13 cellular contexts compared by ENCODE assay signal in the genomic region with DNA sequence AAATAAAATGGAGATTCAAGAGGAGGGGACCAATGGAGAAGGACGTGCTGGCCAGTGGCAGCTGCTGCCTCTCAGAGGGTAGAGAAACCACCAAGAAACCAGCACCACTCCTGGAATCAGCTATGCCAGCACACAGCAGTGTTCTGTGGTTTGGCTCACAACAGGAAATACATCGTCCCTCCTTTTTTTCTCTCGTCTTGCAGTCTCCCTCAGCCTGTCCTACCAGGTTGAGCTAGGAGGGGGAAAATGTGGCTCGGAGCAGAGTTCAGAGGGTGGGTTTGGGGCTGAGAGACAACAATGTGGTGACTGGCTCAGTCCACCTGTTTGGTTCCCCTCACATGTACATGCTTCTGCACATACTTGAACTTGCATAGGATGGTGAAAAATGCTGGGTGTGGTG. TPM values are rescaled to one million over a fixed set of nuclear protein-coding genes. Genes with fewer than 3 reads are reported as not detected.
DNase-seq lines count a peak whose midpoint lies in the region; FAIRE-seq and TF ChIP-seq lines count a peak whose summit lies in the region.
"Had no signal": no experiment of that assay in that cellular context is flagged by ENCODE, and none has a peak within 500 bp of the region (broad histone marks: within the 10 kb centered on the region; RNA-seq: fewer than 3 reads in every experiment).

No MANE protein-coding gene starts in this region.

- H3K36me3 ChIP-seq in CD4-positive, alpha-beta memory T cell (ENCODE audit: insufficient read depth, low read length) = peaks cover 9% of the 10 kb centered on the region
- H3K36me3 ChIP-seq in H7 (replicated peaks; ENCODE audit: control insufficient read depth, insufficient read depth, low read length) = peaks cover 13% of the 10 kb centered on the region
- peaks cover 0 to 31% (median 0%) of the 10 kb centered on the region in 3 donors for H3K36me3 ChIP-seq in tibial nerve

- no peaks in the 10 kb centered on the region for H3K9me3 Mint-ChIP-seq in CD4-positive, alpha-beta memory T cell
- H3K9me3 Mint-ChIP-seq: natural killer cell treated with Interleukin-12 subunit alpha and Interleukin-12 subunit beta and Interleukin-15 and Interleukin-18, amount 100 ng/mL, for 72 hours had no signal

- H3K27ac Mint-ChIP-seq in CD4-positive, alpha-beta memory T cell = peak overlapping the region in 6 of 7 donors; percentile 70 to 93 (median 86)
- H3K27ac Mint-ChIP-seq: natural killer cell treated with Interleukin-12 subunit alpha and Interleukin-12 subunit beta and Interleukin-15 and Interleukin-18, amount 100 ng/mL, for 72 hours had no signal

- CTCF ChIA-PET in CD4-positive, alpha-beta memory T cell (lab: Charles Lee; ENCODE audit: partially characterized antibody) = interaction anchor here (0.7 to 1.9 kb wide), 12 partner anchors 10 to 233 kb away, joined by 3 to 9 read pairs (median 4); partner anchors contain the start of gene MRPL58

- intact Hi-C loops in CD4-positive, alpha-beta memory T cell (cut with micrococcal nuclease) = no loop called here

- no peak for TF ChIP-seq CTCF in tibial nerve (IDR thresholded peaks at IDR 0.05)

- TF ChIP-seq POLR2A in tibial nerve (IDR thresholded peaks at IDR 0.05) (no peak), GM12891 (IDR thresholded peaks at IDR 0.05; ENCODE audit: low read depth, low read length) (no peak)

- H3K27me3 Mint-ChIP-seq in CD4-positive, alpha-beta memory T cell = no peaks in the 10 kb centered on the region
- H3K27me3 Mint-ChIP-seq: natural killer cell treated with Interleukin-12 subunit alpha and Interleukin-12 subunit beta and Interleukin-15 and Interleukin-18, amount 100 ng/mL, for 72 hours had no signal

- H3K9me3 ChIP-seq in CD4-positive, alpha-beta memory T cell (ENCODE audit: control insufficient read depth in 1 of 2, low read length in 2 of 2) = no peaks in the 10 kb centered on the region
- H3K9me3 ChIP-seq in tibial nerve = no peaks in the 10 kb centered on the region

- DNase-seq in CD4-positive, alpha-beta memory T cell = peak in 3 of 5 donors; percentile 32 to 48 (median 40)
- DNase-seq in H7 (peak; percentile 28), UCSD-AML1 (lab: John Stamatoyannopoulos, UW; ENCODE audit: unreplicated experiment) (peak; percentile 42), epidermal melanocyte (ENCODE audit: insufficient read length, low spot score) (peak; percentile 14), CD1c-positive myeloid dendritic cell (ENCODE audit: extremely low spot score) (no peak), tibial nerve (ENCODE audit: low spot score in 2 of 2) (no peak), GM12891 (ENCODE audit: insufficient read length, low spot score) (no peak)
- DNase-seq: dermis blood vessel endothelial cell, foreskin melanocyte, NCI-H1436 treated with DMSO at 0.1 percent for 48 hours, T-helper 9 cell had no signal

- H3K4me1 Mint-ChIP-seq in CD4-positive, alpha-beta memory T cell = peaks cover 15 to 38% (median 23%) of the 10 kb centered on the region in 4 donors

- peak overlapping the region; percentile 14 for H3K27ac ChIP-seq in CD4-positive, alpha-beta memory T cell (ENCODE audit: low read depth, low read length)
- no peak overlapping the region for H3K27ac ChIP-seq in tibial nerve

- POLR2A ChIA-PET in CD4-positive, alpha-beta memory T cell (lab: Charles Lee; ENCODE audit: partially characterized antibody) = interaction anchor here (0.6 to 2.2 kb wide), 17 partner anchors 8 to 194 kb away, joined by 3 to 12 read pairs (median 3); partner anchors contain the start of genes ARMC7, ATP5PD, CDR2L and GGA3

- H3K4me3 Mint-ChIP-seq in CD4-positive, alpha-beta memory T cell = peak overlapping the region in 7 of 8 donors; percentile 63 to 86 (median 76)
- H3K4me3 Mint-ChIP-seq: natural killer cell treated with Interleukin-12 subunit alpha and Interleukin-12 subunit beta and Interleukin-15 and Interleukin-18, amount 100 ng/mL, for 72 hours had no signal

- no peak for FAIRE-seq in GM12891 (lab: Jason Lieb, UNC)

- 67 to 76% methylated on average over 4 of the region's 4 CpGs for WGBS in tibial nerve, 2 donors

- H3K4me3 ChIP-seq in CD4-positive, alpha-beta memory T cell (ENCODE audit: low read length in 2 of 2) = no peak overlapping the region
- no peak overlapping the region for H3K4me3 ChIP-seq in H7 (ENCODE audit: insufficient read depth, low read depth, low read length)
- H3K4me3 ChIP-seq in tibial nerve = no peak overlapping the region
- H3K4me3 ChIP-seq: skin epidermis had no signal

- H3K36me3 Mint-ChIP-seq in CD4-positive, alpha-beta memory T cell = peaks cover 15 to 17% of the 10 kb centered on the region in 2 donors

- H3K27me3 ChIP-seq in CD4-positive, alpha-beta memory T cell (ENCODE audit: insufficient read depth, low read length) = no peaks in the 10 kb centered on the region
- H3K27me3 ChIP-seq in H7 (ENCODE audit: control insufficient read depth, insufficient read depth, low read length) (no peaks in the 10 kb centered on the region), tibial nerve (no peaks in the 10 kb centered on the region)

- no peak for TF ChIP-seq EP300 in tibial nerve (IDR thresholded peaks at IDR 0.05)

- peaks cover 21% of the 10 kb centered on the region for H3K4me1 ChIP-seq in CD4-positive, alpha-beta memory T cell (ENCODE audit: insufficient read depth, low read length)
- no peaks in the 10 kb centered on the region for H3K4me1 ChIP-seq in tibial nerve

TF ChIP-seq in GM12891, 5 proteins besides CTCF, POLR2A, EP300 and RAD21:
- TF ChIP-seq TAF1 (IDR thresholded peaks at IDR 0.05; ENCODE audit: low read depth, low read length) (no peak), SPI1 (IDR thresholded peaks at IDR 0.05; ENCODE audit: low read depth, low read length) (no peak), PAX5 (IDR thresholded peaks at IDR 0.05; ENCODE audit: insufficient read depth, low read length, severe bottlenecking) (no peak), POLR2AphosphoS5 (IDR thresholded peaks at IDR 0.05; ENCODE audit: low read depth, low read length) (no peak), POU2F2 (IDR thresholded peaks at IDR 0.05; ENCODE audit: low read depth, low read length) (no peak)

RNA-seq across cellular contexts. Expression of gene SLC16A5, which starts 19.9 kb away (rescaled TPM):
- 10 to 100 TPM; 12.5 to 13.9 TPM for total RNA-seq in CD4-positive, alpha-beta memory T cell
- polyA plus RNA-seq in CD4-positive, alpha-beta memory T cell = 1 to 10 TPM; 2.9 to 3.7 TPM
- total RNA-seq in H7 (2014; rRNA removed; shearing (Covaris generic)) = 28.2 and 38.8 TPM in 2 replicates
- total RNA-seq in tibial nerve = 10 to 100 TPM in 1 of 4 donors, 1 to 10 TPM in 3; 4.6 to 27.9 (median 7.7) TPM
- 2.4 TPM for polyA plus RNA-seq in GM12891 (2012; ENCODE audit: low read depth, missing spikeins)

RNA-seq across cellular contexts. Expression of gene KCTD2, which starts 20.8 kb away (rescaled TPM):
- 10 to 100 TPM; 31.1 to 31.7 TPM for total RNA-seq in CD4-positive, alpha-beta memory T cell
- polyA plus RNA-seq in CD4-positive, alpha-beta memory T cell = 10 to 100 TPM in 1 of 2 donors, 1 to 10 TPM in 1; 2.3 to 11.6 TPM
- total RNA-seq in H7 (2014; rRNA removed; shearing (Covaris generic)) = 34.9 and 41.0 TPM in 2 replicates
- 10 to 100 TPM; 24.9 to 33.5 (median 32.6) TPM for total RNA-seq in tibial nerve
- polyA plus RNA-seq in GM12891 (2012; ENCODE audit: low read depth, missing spikeins) = 11.3 TPM

RNA-seq across cellular contexts. Expression of gene ATP5PD, which starts 21.1 kb away (rescaled TPM):
- total RNA-seq in CD4-positive, alpha-beta memory T cell = 100 to 1,000 TPM; 167 to 171 TPM
- polyA plus RNA-seq in CD4-positive, alpha-beta memory T cell = 100 to 1,000 TPM; 428 to 552 TPM
- 399 and 432 TPM in 2 replicates for total RNA-seq in H7 (2014; rRNA removed; shearing (Covaris generic))
- total RNA-seq in tibial nerve = 100 to 1,000 TPM; 171 to 241 (median 220) TPM
- 425 TPM for polyA plus RNA-seq in GM12891 (2012; ENCODE audit: low read depth, missing spikeins)

RNA-seq across cellular contexts. Expression of gene ARMC7, which starts 41.9 kb away (rescaled TPM):
- total RNA-seq in CD4-positive, alpha-beta memory T cell = 10 to 100 TPM; 20.0 to 21.9 TPM
- 1 to 10 TPM; 1.3 to 3.5 TPM for polyA plus RNA-seq in CD4-positive, alpha-beta memory T cell
- 6.2 and 9.5 TPM in 2 replicates for total RNA-seq in H7 (2014; rRNA removed; shearing (Covaris generic))
- 10 to 100 TPM in 1 of 4 donors, 1 to 10 TPM in 3; 4.2 to 12.0 (median 8.3) TPM for total RNA-seq in tibial nerve
- polyA plus RNA-seq in GM12891 (2012; ENCODE audit: low read depth, missing spikeins) = 7.2 TPM

RNA-seq across cellular contexts. Expression of gene MRPL58, which starts 55.4 kb away (rescaled TPM):
- 10 to 100 TPM; 22.6 to 26.7 TPM for total RNA-seq in CD4-positive, alpha-beta memory T cell
- polyA plus RNA-seq in CD4-positive, alpha-beta memory T cell = 10 to 100 TPM; 56.5 to 62.2 TPM
- total RNA-seq in H7 (2014; rRNA removed; shearing (Covaris generic)) = 62.0 and 68.4 TPM in 2 replicates
- total RNA-seq in tibial nerve = 10 to 100 TPM; 32.1 to 51.9 (median 46.0) TPM
- polyA plus RNA-seq in GM12891 (2012; ENCODE audit: low read depth, missing spikeins) = 38.0 TPM

Comparison
In these comparisons a context has a peak if more than half of its experiments do, and no peak if none do; other contexts are left out.
1. DNase-seq: peak in CD4-positive, alpha-beta memory T cell (3 of 5), H7 (single experiment), UCSD-AML1 (single experiment) and epidermal melanocyte (single experiment); none in CD1c-positive myeloid dendritic cell (single experiment), tibial nerve (0 of 2) and GM12891 (single experiment).